Comparison of ENCODE assay signal across 8 cellular contexts in genomic region chr1:113811353-113811887, GRCh38. TPM values are rescaled to one million over a fixed set of nuclear protein-coding genes. Genes with fewer than 3 reads are reported as not detected.
DNase-seq lines count a peak whose midpoint lies in the region; ATAC-seq lines count a peak whose summit lies in the region.

No MANE protein-coding gene starts in this region.

- H3K27me3 ChIP-seq in right cardiac atrium (ENCODE audit: control insufficient read depth, insufficient read depth), result no peaks in the 10 kb centered on the region

- POLR2A ChIA-PET in activated naive CD8-positive, alpha-beta T cell treated with anti-CD3 and anti-CD28 coated beads, Interleukin-2, amount 10 ng/mL, durations not matched to agents 7 days and 5 days (lab: Charles Lee), result interaction anchor here (0.8 to 2.9 kb wide), 10 partner anchors 19 to 135 kb away, joined by 3 to 24 read pairs (median 8); partner anchors contain the start of genes AP4B1, DCLRE1B, HIPK1 and PHTF1

- H3K9me3 ChIP-seq in right cardiac atrium (ENCODE audit: control insufficient read depth, low read length), result no peaks in the 10 kb centered on the region

- peak overlapping the region; percentile 97 for H3K27ac ChIP-seq in right cardiac atrium (ENCODE audit: low read length)

- peak; percentile 62 for DNase-seq in NCI-H1092 treated with DMSO at 0.1 percent for 48 hours (lab: John Stamatoyannopoulos, UW)
- DNase-seq in NCI-H1092 (lab: John Stamatoyannopoulos, UW), result no peak
- DNase-seq in HCEC 1CT, result peak; percentile 18
- peak; percentile 82 for DNase-seq in NCI-H526 treated with DMSO at 0.1 percent for 48 hours (lab: John Stamatoyannopoulos, UW)
- no peak for DNase-seq in activated naive CD8-positive, alpha-beta T cell treated with anti-CD3 and anti-CD28 coated beads, Interleukin-2, amount 10 ng/mL, durations not matched to agents 7 days and 5 days
- peak in 1 of 3 donors; percentile 53 for DNase-seq in right cardiac atrium
- DNase-seq in putamen (ENCODE audit: low spot score), result peak; percentile 36
- DNase-seq in GF-D8 (lab: John Stamatoyannopoulos, UW), result no peak

- peak overlapping the region; percentile 91 for H3K4me3 ChIP-seq in right cardiac atrium (ENCODE audit: low read length)

- H3K4me1 ChIP-seq in right cardiac atrium (ENCODE audit: control insufficient read depth, insufficient read depth, low read length), result peaks cover 1% of the 10 kb centered on the region

- intact Hi-C loops in right cardiac atrium (cut with DNase I), result loop anchor here in 1 of 4 donors (5.0 kb wide), 1 partner anchor 49 kb away; no protein-coding TSS in a partner anchor

- under 1% methylated on average over 27 of the region's 27 CpGs for WGBS in right cardiac atrium

- H3K4me3 Mint-ChIP-seq in activated naive CD8-positive, alpha-beta T cell treated with anti-CD3 and anti-CD28 coated beads, Interleukin-2, amount 10 ng/mL, durations not matched to agents 7 days and 5 days, result peak overlapping the region; percentile 99

- peaks cover 25% of the 10 kb centered on the region for H3K36me3 Mint-ChIP-seq in activated naive CD8-positive, alpha-beta T cell treated with anti-CD3 and anti-CD28 coated beads, Interleukin-2, amount 10 ng/mL, durations not matched to agents 7 days and 5 days

- peak overlapping the region; percentile 98 for H3K27ac Mint-ChIP-seq in activated naive CD8-positive, alpha-beta T cell treated with anti-CD3 and anti-CD28 coated beads, Interleukin-2, amount 10 ng/mL, durations not matched to agents 7 days and 5 days

- no peaks in the 10 kb centered on the region for H3K9me3 Mint-ChIP-seq in activated naive CD8-positive, alpha-beta T cell treated with anti-CD3 and anti-CD28 coated beads, Interleukin-2, amount 10 ng/mL, durations not matched to agents 7 days and 5 days

- no peaks in the 10 kb centered on the region for H3K27me3 Mint-ChIP-seq in activated naive CD8-positive, alpha-beta T cell treated with anti-CD3 and anti-CD28 coated beads, Interleukin-2, amount 10 ng/mL, durations not matched to agents 7 days and 5 days

- no peak for ATAC-seq in activated naive CD8-positive, alpha-beta T cell treated with anti-CD3 and anti-CD28 coated beads, Interleukin-2, amount 10 ng/mL, durations not matched to agents 7 days and 5 days (ENCODE audit: low read depth)
- ATAC-seq in right cardiac atrium, result peak; percentile 0 to 64

- peaks cover 19% of the 10 kb centered on the region for H3K4me1 Mint-ChIP-seq in activated naive CD8-positive, alpha-beta T cell treated with anti-CD3 and anti-CD28 coated beads, Interleukin-2, amount 10 ng/mL, durations not matched to agents 7 days and 5 days

RNA-seq across cellular contexts. Expression of gene RSBN1, which starts 0.9 kb away (rescaled TPM):
- 10 to 100 TPM; 32.7 to 37.0 TPM for total RNA-seq in activated naive CD8-positive, alpha-beta T cell treated with anti-CD3 and anti-CD28 coated beads, Interleukin-2, amount 10 ng/mL, durations not matched to agents 7 days and 5 days
- 10 to 100 TPM; 12.8 to 15.2 (median 13.8) TPM for total RNA-seq in right cardiac atrium
- polyA plus RNA-seq in right cardiac atrium, result 3.8 TPM

RNA-seq across cellular contexts. Expression of gene PHTF1, which starts 52.1 kb away (rescaled TPM):
- 10 to 100 TPM; 19.2 to 22.6 TPM for total RNA-seq in activated naive CD8-positive, alpha-beta T cell treated with anti-CD3 and anti-CD28 coated beads, Interleukin-2, amount 10 ng/mL, durations not matched to agents 7 days and 5 days
- 1 to 10 TPM; 7.3 to 9.3 (median 9.0) TPM for total RNA-seq in right cardiac atrium
- 4.5 TPM for polyA plus RNA-seq in right cardiac atrium

Comparison
In these comparisons a context has a peak if more than half of its experiments do, and no peak if none do; other contexts are left out.
1. DNase-seq: peak in NCI-H1092 treated with DMSO at 0.1 percent for 48 hours (single experiment), HCEC 1CT (single experiment), NCI-H526 treated with DMSO at 0.1 percent for 48 hours (single experiment) and putamen (single experiment); none in NCI-H1092 (single experiment), activated naive CD8-positive, alpha-beta T cell treated with anti-CD3 and anti-CD28 coated beads, Interleukin-2, amount 10 ng/mL, durations not matched to agents 7 days and 5 days (single experiment) and GF-D8 (single experiment).